2 cellular contexts compared by ENCODE assay signal in the genomic region with DNA sequence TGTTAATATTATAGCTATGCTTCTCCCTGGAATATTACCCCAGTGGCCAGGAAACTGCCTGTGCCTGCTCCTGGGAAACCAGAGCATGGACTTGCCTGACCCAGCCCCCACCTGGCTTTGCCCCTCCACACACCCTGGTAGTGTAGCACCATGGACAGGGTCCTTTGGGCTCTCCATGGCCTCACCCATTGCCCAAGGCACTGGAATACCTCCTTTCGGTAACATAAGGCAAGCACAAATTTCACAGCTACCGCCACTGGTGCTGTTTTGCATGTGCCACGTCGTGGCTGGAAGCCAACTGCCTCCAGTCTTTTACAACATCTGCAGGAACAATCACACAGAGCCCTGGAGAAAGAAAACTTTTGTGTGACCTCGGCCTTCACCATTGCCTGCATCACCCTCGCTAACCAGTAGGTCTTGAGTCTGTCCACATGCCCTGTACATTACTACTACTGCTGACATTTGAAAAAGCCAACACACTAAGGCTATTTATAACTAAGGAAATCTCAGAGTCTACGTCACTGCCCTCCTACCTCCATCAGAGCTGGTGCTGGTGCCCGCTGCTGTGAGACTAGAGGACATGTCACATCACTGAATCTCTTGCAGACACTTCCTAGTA.
TF ChIP-seq lines count a peak whose summit lies in the region.

No MANE protein-coding gene starts in this region.

TF ChIP-seq in HCT116, 20 proteins besides CTCF, POLR2A, EP300 and RAD21:
- TF ChIP-seq, protein P1, sequence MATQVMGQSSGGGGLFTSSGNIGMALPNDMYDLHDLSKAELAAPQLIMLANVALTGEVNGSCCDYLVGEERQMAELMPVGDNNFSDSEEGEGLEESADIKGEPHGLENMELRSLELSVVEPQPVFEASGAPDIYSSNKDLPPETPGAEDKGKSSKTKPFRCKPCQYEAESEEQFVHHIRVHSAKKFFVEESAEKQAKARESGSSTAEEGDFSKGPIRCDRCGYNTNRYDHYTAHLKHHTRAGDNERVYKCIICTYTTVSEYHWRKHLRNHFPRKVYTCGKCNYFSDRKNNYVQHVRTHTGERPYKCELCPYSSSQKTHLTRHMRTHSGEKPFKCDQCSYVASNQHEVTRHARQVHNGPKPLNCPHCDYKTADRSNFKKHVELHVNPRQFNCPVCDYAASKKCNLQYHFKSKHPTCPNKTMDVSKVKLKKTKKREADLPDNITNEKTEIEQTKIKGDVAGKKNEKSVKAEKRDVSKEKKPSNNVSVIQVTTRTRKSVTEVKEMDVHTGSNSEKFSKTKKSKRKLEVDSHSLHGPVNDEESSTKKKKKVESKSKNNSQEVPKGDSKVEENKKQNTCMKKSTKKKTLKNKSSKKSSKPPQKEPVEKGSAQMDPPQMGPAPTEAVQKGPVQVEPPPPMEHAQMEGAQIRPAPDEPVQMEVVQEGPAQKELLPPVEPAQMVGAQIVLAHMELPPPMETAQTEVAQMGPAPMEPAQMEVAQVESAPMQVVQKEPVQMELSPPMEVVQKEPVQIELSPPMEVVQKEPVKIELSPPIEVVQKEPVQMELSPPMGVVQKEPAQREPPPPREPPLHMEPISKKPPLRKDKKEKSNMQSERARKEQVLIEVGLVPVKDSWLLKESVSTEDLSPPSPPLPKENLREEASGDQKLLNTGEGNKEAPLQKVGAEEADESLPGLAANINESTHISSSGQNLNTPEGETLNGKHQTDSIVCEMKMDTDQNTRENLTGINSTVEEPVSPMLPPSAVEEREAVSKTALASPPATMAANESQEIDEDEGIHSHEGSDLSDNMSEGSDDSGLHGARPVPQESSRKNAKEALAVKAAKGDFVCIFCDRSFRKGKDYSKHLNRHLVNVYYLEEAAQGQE (IDR thresholded peaks at IDR 0.05; ENCODE audit: low read depth) = peak; percentile 57
- TF ChIP-seq ZNF274 (IDR thresholded peaks at IDR 0.05; ENCODE audit: low read depth, low read length) (no peak), EZH2phosphoT487 (IDR thresholded peaks at IDR 0.05; ENCODE audit: borderline replicate concordance) (no peak), YY1 (IDR thresholded peaks at IDR 0.05; ENCODE audit: extremely low read depth, insufficient replicate concordance, low read depth, low read length) (no peak), CEBPB (IDR thresholded peaks at IDR 0.05; ENCODE audit: low read depth) (no peak), EGR1 (IDR thresholded peaks at IDR 0.05; ENCODE audit: low read depth) (no peak)

TF ChIP-seq in PFSK-1, 5 proteins besides CTCF, POLR2A, EP300 and RAD21 (continued from another document):
- TF ChIP-seq, protein P1 (IDR thresholded peaks at IDR 0.05; ENCODE audit: insufficient read depth in 1 of 2, low read depth in 2 of 2, low read length in 2 of 2) = peak; percentile 75 to 93
